In the genomic region with DNA sequence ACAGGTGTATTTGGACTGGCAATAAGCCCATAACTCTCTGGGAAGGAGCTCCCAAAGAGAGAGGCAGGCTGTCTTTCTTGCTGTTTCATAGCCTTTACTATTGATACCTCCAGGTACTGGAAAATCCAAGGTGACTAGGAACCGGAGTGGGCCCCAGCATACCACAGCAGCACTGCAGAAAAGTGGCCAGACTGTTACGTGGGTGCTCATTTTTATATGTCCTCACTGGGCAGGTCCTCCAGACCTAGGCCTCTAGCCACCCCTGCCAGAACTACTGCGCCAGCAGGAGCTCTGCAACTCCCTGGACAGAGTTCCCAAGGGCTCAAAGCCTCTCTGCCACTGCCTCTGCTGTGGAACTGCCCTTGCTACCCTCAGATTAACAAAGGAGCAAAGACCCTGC, we compare ENCODE assay signal across 35 cellular contexts.
"Had no signal": no experiment of that assay in that cellular context is flagged by ENCODE, and none has a peak within 500 bp of the region (broad histone marks: within the 10 kb centered on the region; RNA-seq: fewer than 3 reads in every experiment).

No MANE protein-coding gene starts in this region.

- H3K4me2 ChIP-seq: KMS-11 had no signal

- H3K27me3 ChIP-seq: MG63 had no signal

- H3K4me3 ChIP-seq: MG63 had no signal

- DNase-seq: Karpas-422, Kasumi-1, KG1, MG63, MM.1S, MV-4-11, NCI-H1048, NCI-H1092, NCI-H1092 treated with DMSO at 0.1 percent for 48 hours, NCI-H1105, NCI-H1105 treated with DMSO at 0.1 percent for 48 hours, NCI-H1417, NCI-H1417 treated with DMSO at 0.1 percent for 48 hours, NCI-H1436, NCI-H1436 treated with DMSO at 0.1 percent for 48 hours, NCI-H146, NCI-H1694, NCI-H1694 treated with DMSO at 0.1 percent for 48 hours, NCI-H187, NCI-H187 treated with DMSO at 0.1 percent for 48 hours, NCI-H1930, NCI-H2029, NCI-H2029 treated with DMSO at 0.1 percent for 48 hours, NCI-H2081, NCI-H2081 treated with DMSO at 0.1 percent for 48 hours, NCI-H2107, NCI-H2171, NCI-H2171 treated with DMSO at 0.1 percent for 48 hours, NCI-H2227 treated with DMSO at 0.1 percent for 48 hours, NCI-H226, NCI-H345, NCI-H446, NCI-H446 treated with DMSO at 0.1 percent for 48 hours, NCI-H510A had no signal

- H3K36me3 ChIP-seq: MG63 had no signal

- H3K27ac ChIP-seq: KMS-11 had no signal

- H3K9ac ChIP-seq: KMS-11 had no signal
